In genomic region chr6:112183271-112183671, GRCh38 we compare ENCODE assay signal across 27 cellular contexts.
DNase-seq lines count a peak whose midpoint lies in the region; ATAC-seq, FAIRE-seq and TF ChIP-seq lines count a peak whose summit lies in the region.
"Had no signal": no experiment of that assay in that cellular context is flagged by ENCODE, and none has a peak within 500 bp of the region (broad histone marks: within the 10 kb centered on the region; RNA-seq: fewer than 3 reads in every experiment).

No MANE protein-coding gene starts in this region.

- no peaks in the 10 kb centered on the region for H3K9me2 ChIP-seq in PC-9 (ENCODE audit: insufficient read depth)

- no peak for FAIRE-seq in HTR-8/SVneo (lab: Jason Lieb, UNC)
- FAIRE-seq: GM12891, GM19239, urothelium cell line had no signal

- no peak overlapping the region for H3K4ac ChIP-seq in neuronal stem cell (ENCODE audit: low read length)

- peak overlapping the region; percentile 14 for H2AFZ ChIP-seq in neuronal stem cell (ENCODE audit: low read length)
- no peak overlapping the region for H2AFZ ChIP-seq in PC-9

- intact Hi-C loops in heart right ventricle (cut with DNase I), result loop anchor here in 9 of 10 donors (5.0 to 10.0 kb wide), 6 partner anchors 69 to 189 kb away; partner anchors contain the start of gene LAMA4 (in 4 of the 9)
- intact Hi-C loops in cardiac septum (cut with DNase I), result loop anchor here (5.0 kb wide), 3 partner anchors 39 to 99 kb away; no protein-coding TSS in a partner anchor
- intact Hi-C loops in esophagus muscularis mucosa (cut with DNase I), result loop anchor here (5.0 kb wide), 1 partner anchor 189 kb away; no protein-coding TSS in a partner anchor
- intact Hi-C loops in uterus (cut with DNase I; ENCODE audit: low total_unique reads), result no loop called here
- intact Hi-C loops in PC-9 (cut with micrococcal nuclease; ENCODE audit: unreplicated experiment), result loop anchor here (10.0 kb wide), 1 partner anchor 1752 kb away; no protein-coding TSS in a partner anchor

- no peak for DNase-seq in heart right ventricle
- DNase-seq in cardiac septum (ENCODE audit: low spot score), result no peak
- no peak for DNase-seq in esophagus muscularis mucosa (ENCODE audit: extremely low spot score)
- no peak for DNase-seq in neuronal stem cell (ENCODE audit: low spot score)
- DNase-seq in uterus, result no peak
- DNase-seq in HTR-8/SVneo (ENCODE audit: insufficient read length, low spot score), result no peak
- no peak for DNase-seq in PC-9
- DNase-seq in GDM1 (lab: John Stamatoyannopoulos, UW), result no peak
- DNase-seq: activated CD4-positive, alpha-beta T cell treated with anti-CD3 and anti-CD28 coated beads, Interleukin-2, amount 50 U/mL, for 48 hours; activated naive CD4-positive, alpha-beta T cell; activated T-cell treated with anti-CD3 and anti-CD28 coated beads for 4 hours; aorta; cortex of kidney; DMS153; glutamatergic neuron; H7; lower lobe of right lung; NCI-H2107; NCI-H524 treated with DMSO at 0.1 percent for 48 hours; SHP77; stimulated activated CD4-positive, alpha-beta T cell treated with anti-CD3 and anti-CD28 coated beads, Interleukin-4, amount 100 ng/mL, for 1 hour; WERI-Rb-1 had no signal

- H4K20me1 ChIP-seq in PC-9 (ENCODE audit: insufficient read depth), result no peaks in the 10 kb centered on the region

- no peak overlapping the region for H3K23ac ChIP-seq in neuronal stem cell (ENCODE audit: low read depth, low read length, poor library complexity)

- no peak overlapping the region for H3K18ac ChIP-seq in neuronal stem cell (ENCODE audit: low read length)

- no peak overlapping the region for H2AK5ac ChIP-seq in neuronal stem cell (ENCODE audit: low read depth, low read length)

- peaks cover 0 to 92% (median 39%) of the 10 kb centered on the region in 9 donors for H3K36me3 ChIP-seq in heart right ventricle
- H3K36me3 ChIP-seq in esophagus muscularis mucosa, result peaks cover 10 to 63% (median 44%) of the 10 kb centered on the region in 4 donors
- H3K36me3 ChIP-seq in neuronal stem cell (replicated peaks in 1 of 2; ENCODE audit: control insufficient read depth in 2 of 2, insufficient read depth in 2 of 2, low read length in 2 of 2), result no peaks in the 10 kb centered on the region
- H3K36me3 ChIP-seq in uterus, result no peaks in the 10 kb centered on the region
- peaks cover 86% of the 10 kb centered on the region for H3K36me3 ChIP-seq in PC-9 (ENCODE audit: low read depth)
- H3K36me3 ChIP-seq: WERI-Rb-1 had no signal

- H2BK15ac ChIP-seq in neuronal stem cell (ENCODE audit: low read length), result no peak overlapping the region

- no peak overlapping the region for H2BK120ac ChIP-seq in neuronal stem cell (ENCODE audit: low read depth, low read length)

- BruUV-seq in PC-9 (replicated peaks; lab: Mats Ljungman, UMichigan), result no TSS peak

- H3K4me3 ChIP-seq in heart right ventricle (no peak overlapping the region), esophagus muscularis mucosa (no peak overlapping the region), neuronal stem cell (ENCODE audit: low read length in 2 of 2) (no peak overlapping the region), uterus (no peak overlapping the region), PC-9 (no peak overlapping the region)
- H3K4me3 ChIP-seq: lower lobe of right lung, skin epidermis had no signal

- TF ChIP-seq CTCF in heart right ventricle (IDR thresholded peaks at IDR 0.05) (no peak), esophagus muscularis mucosa (IDR thresholded peaks at IDR 0.05) (no peak), uterus (IDR thresholded peaks at IDR 0.05) (no peak), PC-9 (conservative IDR thresholded peaks at IDR 0.05) (no peak)

- H3K27me3 ChIP-seq in heart right ventricle, result no peaks in the 10 kb centered on the region
- H3K27me3 ChIP-seq in esophagus muscularis mucosa, result no peaks in the 10 kb centered on the region
- no peaks in the 10 kb centered on the region for H3K27me3 ChIP-seq in neuronal stem cell (ENCODE audit: control insufficient read depth in 3 of 3, insufficient read depth in 3 of 3, low read depth in 1 of 3, low read length in 3 of 3)
- no peaks in the 10 kb centered on the region for H3K27me3 ChIP-seq in uterus
- H3K27me3 ChIP-seq in PC-9 (ENCODE audit: insufficient read depth, low read depth), result no peaks in the 10 kb centered on the region

- TF ChIP-seq EP300 in esophagus muscularis mucosa (IDR thresholded peaks at IDR 0.05), result no peak

- H2BK5ac ChIP-seq in neuronal stem cell (ENCODE audit: low read length), result no peak overlapping the region

- H3F3A ChIP-seq in PC-9 (ENCODE audit: insufficient read depth, low read depth), result peaks cover 27% of the 10 kb centered on the region

- no peaks in the 10 kb centered on the region for H3K79me1 ChIP-seq in neuronal stem cell (ENCODE audit: low read depth, low read length)

- H2BK12ac ChIP-seq in neuronal stem cell (ENCODE audit: low read length), result no peak overlapping the region

- TF ChIP-seq POLR2A in esophagus muscularis mucosa (IDR thresholded peaks at IDR 0.05; ENCODE audit: low read depth), result no peak
- no peak for TF ChIP-seq POLR2A in uterus (IDR thresholded peaks at IDR 0.05)

- H3K27ac ChIP-seq in heart right ventricle, result peak overlapping the region in 6 of 10 donors; percentile 9 to 65 (median 42)
- H3K27ac ChIP-seq in esophagus muscularis mucosa (replicated peaks in 1 of 4), result peak overlapping the region; percentile 66 to 71 (median 68)
- H3K27ac ChIP-seq in neuronal stem cell (replicated peaks; ENCODE audit: low read length), result no peak overlapping the region
- peak overlapping the region; percentile 16 to 48 for H3K27ac ChIP-seq in uterus
- H3K27ac ChIP-seq in PC-9, result no peak overlapping the region
- H3K27ac ChIP-seq: C4-2B, lower lobe of right lung, WERI-Rb-1 had no signal

- ATAC-seq in heart right ventricle, result peak in 1 of 8 donors; percentile 37
- ATAC-seq: lower lobe of right lung had no signal

- H4K91ac ChIP-seq in neuronal stem cell (ENCODE audit: low read depth, low read length, poor library complexity), result no peak overlapping the region

- 54 to 60% methylated on average over 3 of the region's 3 CpGs for WGBS in heart right ventricle, 2 donors
- WGBS in esophagus muscularis mucosa, result 38% methylated on average over 3 of the region's 3 CpGs
- no CpG with 5 or more reads among the region's 3 CpGs for WGBS in neuronal stem cell (ENCODE audit: extremely low coverage in 2 of 2, insufficient read length in 2 of 2, insufficient replicate concordance in 1 of 2), 2 donors

- H3K9me3 ChIP-seq in heart right ventricle (no peaks in the 10 kb centered on the region), esophagus muscularis mucosa (no peaks in the 10 kb centered on the region), neuronal stem cell (replicated peaks in 1 of 2; ENCODE audit: control insufficient read depth in 2 of 2, insufficient read depth in 1 of 2, low read depth in 1 of 2, low read length in 2 of 2) (no peaks in the 10 kb centered on the region), uterus (no peaks in the 10 kb centered on the region), PC-9 (ENCODE audit: insufficient read depth, low read depth) (no peaks in the 10 kb centered on the region)
- H3K9me3 ChIP-seq: lower lobe of right lung had no signal

- H3K4me2 ChIP-seq in neuronal stem cell (ENCODE audit: insufficient read depth, low read length, poor library complexity, severe bottlenecking) (no peak overlapping the region), PC-9 (no peak overlapping the region)

- H3K4me1 ChIP-seq in heart right ventricle (peaks cover 0 to 22% (median 7%) of the 10 kb centered on the region in 9 donors), esophagus muscularis mucosa (peaks cover 3 to 82% (median 73%) of the 10 kb centered on the region in 4 donors), neuronal stem cell (ENCODE audit: control insufficient read depth in 2 of 2, insufficient read depth in 1 of 2, low read depth in 1 of 2, low read length in 2 of 2) (peaks cover 0 to 1% of the 10 kb centered on the region in 2 donors), uterus (no peaks in the 10 kb centered on the region), PC-9 (replicated peaks; ENCODE audit: insufficient read depth) (peaks cover 14% of the 10 kb centered on the region)
- H3K4me1 ChIP-seq: lower lobe of right lung had no signal

- POLR2A ChIA-PET in PC-9 (lab: Charles Lee; ENCODE audit: unreplicated experiment), result interaction anchor here (0.6 kb wide), 1 partner anchor 38 kb away, joined by 3 read pairs; no protein-coding TSS in a partner anchor

- H3K14ac ChIP-seq in neuronal stem cell (ENCODE audit: low read length), result no peak overlapping the region

- no peak overlapping the region for H4K8ac ChIP-seq in neuronal stem cell (ENCODE audit: low read depth, low read length)

- CTCF ChIA-PET in PC-9 (lab: Charles Lee), result interaction anchor here (0.8 kb wide), 1 partner anchor 115 kb away, joined by 5 read pairs; no protein-coding TSS in a partner anchor

- H3K79me2 ChIP-seq in PC-9 (ENCODE audit: low read depth), result no peaks in the 10 kb centered on the region

- no peak overlapping the region for H3K9ac ChIP-seq in neuronal stem cell (ENCODE audit: low read depth, low read length, poor library complexity)

Comparison
In these comparisons a context has a peak if more than half of its experiments do, and no peak if none do; other contexts are left out.
1. H3K27ac ChIP-seq: peak in heart right ventricle (6 of 10), esophagus muscularis mucosa (4 of 4) and uterus (2 of 2); none in neuronal stem cell (single experiment) and PC-9 (single experiment).